Comparison of ENCODE assay signal across 8 cellular contexts in genomic region chr13:27425151-27425917, GRCh38. TPM values are rescaled to one million over a fixed set of nuclear protein-coding genes. Genes with fewer than 3 reads are reported as not detected.
DNase-seq lines count a peak whose midpoint lies in the region; ATAC-seq, FAIRE-seq and TF ChIP-seq lines count a peak whose summit lies in the region.

No MANE protein-coding gene starts in this region.

- no peak overlapping the region for H2AK5ac ChIP-seq in mesendoderm (ENCODE audit: low read length)

- DNase-seq in heart right ventricle (no peak), left cardiac atrium (no peak), NB4 (ENCODE audit: low read depth) (peak; percentile 64), breast epithelium (ENCODE audit: low spot score in 2 of 2) (no peak), mesendoderm (no peak), aorta (no peak), HTR-8/SVneo (ENCODE audit: insufficient read length, low spot score) (no peak)

- peak overlapping the region; percentile 74 for H3K23ac ChIP-seq in mesendoderm (ENCODE audit: low read length)

- no peak overlapping the region for H4K8ac ChIP-seq in mesendoderm (ENCODE audit: low read depth, low read length)

- no peak for TF ChIP-seq CTCF in heart right ventricle (IDR thresholded peaks at IDR 0.05)
- no peak for TF ChIP-seq CTCF in NB4 (IDR thresholded peaks at IDR 0.05; ENCODE audit: low read depth, low read length)
- TF ChIP-seq CTCF in breast epithelium (IDR thresholded peaks at IDR 0.05): no peak

- H2BK120ac ChIP-seq in mesendoderm (ENCODE audit: low read depth, low read length): no peak overlapping the region

- 20 to 24% methylated on average over 13 of the region's 13 CpGs for WGBS in heart right ventricle, 2 donors
- no CpG with 5 or more reads among the region's 13 CpGs for WGBS in mesendoderm (ENCODE audit: extremely low coverage, insufficient coverage, low lambda C conversion rate)
- 35% methylated on average over 13 of the region's 13 CpGs for WGBS in aorta, 2 donors

- peak in 3 of 8 donors; percentile 1 to 15 (median 2) for ATAC-seq in heart right ventricle
- ATAC-seq in left cardiac atrium: no peak
- no peak for ATAC-seq in aorta (ENCODE audit: low FRiP score)
- no peak for ATAC-seq in HG03196 (IDR thresholded peaks at IDR 0.05; ENCODE audit: unreplicated experiment)

- H4K5ac ChIP-seq in mesendoderm (ENCODE audit: low read length): no peak overlapping the region

- H3K79me1 ChIP-seq in mesendoderm (ENCODE audit: low read length): peaks cover 17% of the 10 kb centered on the region

- FAIRE-seq in HTR-8/SVneo (lab: Jason Lieb, UNC): no peak

- H3K56ac ChIP-seq in mesendoderm (ENCODE audit: low read length): peak overlapping the region; percentile 96

- no peak overlapping the region for H2BK15ac ChIP-seq in mesendoderm (replicated peaks; ENCODE audit: low read depth)

- peaks cover 0 to 35% (median 14%) of the 10 kb centered on the region in 9 donors for H3K36me3 ChIP-seq in heart right ventricle
- H3K36me3 ChIP-seq in breast epithelium: no peaks in the 10 kb centered on the region
- H3K36me3 ChIP-seq in mesendoderm (ENCODE audit: control insufficient read depth, insufficient read depth, low read length): peaks cover 4% of the 10 kb centered on the region
- H3K36me3 ChIP-seq in aorta (ENCODE audit: control insufficient read depth in 1 of 2, insufficient read depth in 2 of 2, low read length in 1 of 2): peaks cover 0 to 2% of the 10 kb centered on the region in 2 donors

- intact Hi-C loops in heart right ventricle (cut with DNase I) (loop anchor here in 3 of 10 donors (2.0 to 10.0 kb wide), 3 partner anchors 21 to 199 kb away; partner anchors contain the start of genes LNX2 (in 2 of the 3), POLR1D (in 2 of the 3) and MTIF3 (in 1 of the 3)), left cardiac atrium (cut with DNase I) (no loop called here), breast epithelium (cut with DNase I; ENCODE audit: low total_unique reads) (no loop called here), aorta (cut with DNase I) (loop anchor here (2.0 to 10.0 kb wide), 2 partner anchors 25 to 151 kb away; partner anchors contain the start of genes MTIF3 (in 1 of the 2) and RASL11A (in 1 of the 2))

- H3K18ac ChIP-seq in mesendoderm (ENCODE audit: low read length): no peak overlapping the region

- H3K4ac ChIP-seq in mesendoderm (ENCODE audit: low read depth, low read length): no peak overlapping the region

- H3K4me2 ChIP-seq in mesendoderm (ENCODE audit: low read length): peak overlapping the region; percentile 88

- H2BK5ac ChIP-seq in mesendoderm (ENCODE audit: low read length): no peak overlapping the region

- H3K27ac ChIP-seq in heart right ventricle (peak overlapping the region; percentile 57 to 97 (median 93)), breast epithelium (peak overlapping the region; percentile 92), mesendoderm (ENCODE audit: low read depth, low read length) (no peak overlapping the region), aorta (ENCODE audit: low read depth in 1 of 2, low read length in 2 of 2) (peak overlapping the region in 1 of 2 donors; percentile 11)

- no peaks in the 10 kb centered on the region for H3K27me3 ChIP-seq in heart right ventricle
- H3K27me3 ChIP-seq in breast epithelium: no peaks in the 10 kb centered on the region
- H3K27me3 ChIP-seq in mesendoderm (ENCODE audit: insufficient read depth, low read length, poor library complexity): no peaks in the 10 kb centered on the region
- no peaks in the 10 kb centered on the region for H3K27me3 ChIP-seq in aorta (ENCODE audit: control insufficient read depth in 1 of 2, insufficient read depth in 2 of 2, low read length in 1 of 2)

- peaks cover 16 to 46% (median 36%) of the 10 kb centered on the region in 9 donors for H3K4me1 ChIP-seq in heart right ventricle
- peaks cover 5 to 10% of the 10 kb centered on the region in 2 donors for H3K4me1 ChIP-seq in breast epithelium
- peaks cover 6% of the 10 kb centered on the region for H3K4me1 ChIP-seq in mesendoderm (ENCODE audit: control insufficient read depth, low read depth, low read length)
- H3K4me1 ChIP-seq in aorta (ENCODE audit: control insufficient read depth in 1 of 2, insufficient read depth in 2 of 2, low read length in 2 of 2): peaks cover 2 to 3% of the 10 kb centered on the region in 2 donors

- H3K4me3 ChIP-seq in heart right ventricle (peak overlapping the region; percentile 75 to 93 (median 83)), NB4 (ENCODE audit: low read depth, low read length) (peak overlapping the region; percentile 89), breast epithelium (peak overlapping the region; percentile 63 to 83 (median 81)), mesendoderm (ENCODE audit: low read length) (peak overlapping the region; percentile 76), aorta (ENCODE audit: low read length in 2 of 2) (peak overlapping the region; percentile 16 to 53)

- TF ChIP-seq POLR2A in NB4 (IDR thresholded peaks at IDR 0.05; ENCODE audit: extremely low read depth, insufficient read length) (no peak), breast epithelium (IDR thresholded peaks at IDR 0.05) (no peak)

- peak overlapping the region; percentile 89 for H3K9ac ChIP-seq in mesendoderm (ENCODE audit: low read length)

- H3K9me3 ChIP-seq in heart right ventricle (no peaks in the 10 kb centered on the region), breast epithelium (no peaks in the 10 kb centered on the region), aorta (ENCODE audit: control insufficient read depth, low read length) (no peaks in the 10 kb centered on the region)

- peaks cover 8% of the 10 kb centered on the region for H3K79me2 ChIP-seq in mesendoderm (ENCODE audit: control insufficient read depth, insufficient read depth, low read length)

RNA-seq across cellular contexts. Expression of gene GTF3A, which starts 0.9 kb away (rescaled TPM):
- 100 to 1,000 TPM; 137 to 262 (median 160) TPM for total RNA-seq in heart right ventricle
- 100 to 1,000 TPM; 280 to 848 TPM for polyA plus RNA-seq in heart right ventricle
- total RNA-seq in left cardiac atrium: 100 to 1,000 TPM; 159 to 172 TPM
- total RNA-seq in breast epithelium: 100 to 1,000 TPM; 124 to 186 (median 175) TPM
- polyA plus RNA-seq in mesendoderm (2013, experiment 1 of 2): 93.6 TPM
- 97.5 TPM for polyA plus RNA-seq in mesendoderm (2013, experiment 2 of 2)
- total RNA-seq in aorta: 10 to 100 TPM; 62.1 to 68.5 TPM
- 100 to 1,000 TPM in 1 of 2 donors, 10 to 100 TPM in 1; 75.4 to 191 TPM for polyA plus RNA-seq in aorta

RNA-seq across cellular contexts. Expression of gene MTIF3, which starts 25.0 kb away (rescaled TPM):
- total RNA-seq in heart right ventricle (100 to 1,000 TPM; 103 to 207 (median 121) TPM), left cardiac atrium (100 to 1,000 TPM in 1 of 2 donors, 10 to 100 TPM in 1; 91.0 to 101 TPM), breast epithelium (100 to 1,000 TPM in 1 of 3 donors, 10 to 100 TPM in 2; 67.5 to 146 (median 72.7) TPM), aorta (10 to 100 TPM; 26.8 to 43.8 TPM)
- polyA plus RNA-seq in heart right ventricle (100 to 1,000 TPM; 127 to 217 TPM), aorta (10 to 100 TPM; 78.7 to 80.0 TPM)
- 58.2 TPM for polyA plus RNA-seq in mesendoderm (2013, experiment 1 of 2)
- polyA plus RNA-seq in mesendoderm (2013, experiment 2 of 2): 58.0 TPM

Comparison
In these comparisons a context has a peak if more than half of its experiments do, and no peak if none do; other contexts are left out.
1. H3K4me3 ChIP-seq: peak in every context shown above with its lines; median percentile 89 in NB4; 83 in heart right ventricle; 81 in breast epithelium; 76 in mesendoderm; 34 in aorta.
2. intact Hi-C loops: an anchor here in aorta (2.0 to 10.0 kb wide); none called in left cardiac atrium and breast epithelium.